11 cellular contexts compared by ENCODE assay signal in genomic region chr19:19528721-19529490, GRCh38. TPM values are rescaled to one million over a fixed set of nuclear protein-coding genes. Genes with fewer than 3 reads are reported as not detected.
DNase-seq lines count a peak whose midpoint lies in the region; ATAC-seq and TF ChIP-seq lines count a peak whose summit lies in the region.
"Had no signal": no experiment of that assay in that cellular context is flagged by ENCODE, and none has a peak within 500 bp of the region (broad histone marks: within the 10 kb centered on the region; RNA-seq: fewer than 3 reads in every experiment).

Gene YJEFN3 (plus strand): TSS chr19:19528911. CDS start chr19:19528933, 22 bp downstream.

- TF ChIP-seq CTCF in fibroblast of villous mesenchyme (IDR thresholded peaks at IDR 0.05; ENCODE audit: insufficient read depth, low read depth, low read length) = no peak

- ATAC-seq in HG03457 (IDR thresholded peaks at IDR 0.05; ENCODE audit: unreplicated experiment) = no peak
- no peak for ATAC-seq in GM21526 (IDR thresholded peaks at IDR 0.05; ENCODE audit: low FRiP score, unreplicated experiment)

- no peak within 1 kb of the TSS for H3K4me3 ChIP-seq in fibroblast of villous mesenchyme (ENCODE audit: low read depth, low read length)

- DNase-seq in Daoy (ENCODE audit: low read depth) (peak; percentile 77), SK-N-DZ (ENCODE audit: low spot score) (peak; percentile 64), fibroblast of villous mesenchyme (ENCODE audit: low read depth) (peak; percentile 26), nucleus accumbens (lab: John Stamatoyannopoulos, UW) (peak in 53 of 56 donors; percentile 13 to 89 (median 55)), NCI-H2081 treated with DMSO at 0.1 percent for 48 hours (lab: John Stamatoyannopoulos, UW) (no peak), foreskin melanocyte (no peak)
- DNase-seq: activated CD8-positive, alpha-beta memory T cell treated with anti-CD3 and anti-CD28 coated beads for 24 hours; mesendoderm; stimulated activated CD4-positive, alpha-beta T cell treated with anti-CD3 and anti-CD28 coated beads, Interleukin-1b, Interleukin-23, amount 100 ng/mL, for 48 hours had no signal

RNA-seq across cellular contexts. Expression of gene YJEFN3, which starts in this region (rescaled TPM):
- 1.4 and 2.7 TPM in 2 replicates for total RNA-seq in Daoy (2014; rRNA removed; shearing (Covaris generic))
- 1.3 and 2.1 TPM in 2 replicates for polyA plus RNA-seq in SK-N-DZ (2014; cell fraction: cytosol; rRNA removed)
- 8.0 and 27.0 TPM in 2 replicates for polyA plus RNA-seq in SK-N-DZ (2014; cell fraction: nucleus; rRNA removed)
- 0.43 and 0.64 TPM in 2 replicates for total RNA-seq in fibroblast of villous mesenchyme

Comparison
In these comparisons a context has a peak if more than half of its experiments do, and no peak if none do; other contexts are left out.
1. Peak in DNase-seq in fibroblast of villous mesenchyme; RNA of the gene not detected or under 1 TPM.
2. DNase-seq: peak in Daoy (single experiment), SK-N-DZ (single experiment) and nucleus accumbens (53 of 56); none in NCI-H2081 treated with DMSO at 0.1 percent for 48 hours (single experiment) and foreskin melanocyte (single experiment).